20 cellular contexts compared by ENCODE assay signal in the genomic region with DNA sequence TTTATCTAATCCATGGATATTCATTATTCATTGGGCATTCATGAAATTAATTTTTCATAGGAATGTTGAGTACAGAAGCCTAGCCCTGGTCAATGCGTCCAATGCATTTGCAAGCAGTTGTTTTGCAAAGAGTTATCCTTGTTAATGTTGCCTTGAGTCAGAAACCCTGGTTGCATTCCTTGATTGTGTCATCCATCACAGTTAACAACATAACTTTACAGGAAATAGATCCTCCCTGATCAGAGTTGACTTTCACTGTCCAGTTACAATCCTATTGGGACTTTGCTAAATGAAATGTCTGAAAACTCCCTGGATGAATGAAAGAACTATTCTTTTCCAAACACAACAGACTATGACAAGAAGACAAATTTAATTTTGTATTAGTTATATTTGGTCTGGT.
A peak's percentile ranks its signal among the peaks of the same experiment; 100 is the strongest.
DNase-seq lines count a peak whose midpoint lies in the region; ATAC-seq and TF ChIP-seq lines count a peak whose summit lies in the region.
"Had no signal": no experiment of that assay in that cellular context is flagged by ENCODE, and none has a peak within 500 bp of the region (broad histone marks: within the 10 kb centered on the region; RNA-seq: fewer than 3 reads in every experiment).

No MANE protein-coding gene starts in this region.

- TF ChIP-seq EP300 in SK-N-SH (IDR thresholded peaks at IDR 0.05; ENCODE audit: borderline replicate concordance in 1 of 2, low read depth in 1 of 2, low read length in 1 of 2) (no peak), tibial nerve (IDR thresholded peaks at IDR 0.05) (no peak)

- peak; percentile 39 for DNase-seq in EL
- DNase-seq in SK-N-SH, result no peak
- DNase-seq in fibroblast of gingiva (ENCODE audit: low read depth), result peak; percentile 15
- peak; percentile 7 for DNase-seq in kidney tubule cell (ENCODE audit: low spot score)
- no peak for DNase-seq in OCI-M2 (lab: John Stamatoyannopoulos, UW; ENCODE audit: unreplicated experiment)
- DNase-seq in tibial nerve (ENCODE audit: low spot score in 2 of 2), result no peak
- DNase-seq: ACHN; CD8-positive, alpha-beta T cell; DMS79; GDM1; NCI-H1417 treated with DMSO at 0.1 percent for 48 hours; NCI-H1930; NCI-H2171; NCI-H446; NCI-H748 treated with DMSO at 0.1 percent for 48 hours had no signal

- H3K9me2 ChIP-seq in SK-N-SH, result no peaks in the 10 kb centered on the region

- H3K27me3 ChIP-seq in SK-N-SH (ENCODE audit: insufficient read depth) (no peaks in the 10 kb centered on the region), tibial nerve (no peaks in the 10 kb centered on the region)
- H3K27me3 ChIP-seq: BLaER1, SJSA1 had no signal

- H3K9ac ChIP-seq in SK-N-SH, result no peak overlapping the region
- H3K9ac ChIP-seq: BLaER1 had no signal

- no peak overlapping the region for H3K4me2 ChIP-seq in SK-N-SH
- H3K4me2 ChIP-seq: BLaER1 had no signal

- no peak for TF ChIP-seq CTCF in SK-N-SH (IDR thresholded peaks at IDR 0.05)
- no peak for TF ChIP-seq CTCF in tibial nerve (IDR thresholded peaks at IDR 0.05)

- no peaks in the 10 kb centered on the region for H4K20me1 ChIP-seq in SK-N-SH (ENCODE audit: insufficient read depth)
- H4K20me1 ChIP-seq: BLaER1 had no signal

- H2AFZ ChIP-seq in SK-N-SH (ENCODE audit: low read depth), result no peak overlapping the region

- ATAC-seq in HG03280 (IDR thresholded peaks at IDR 0.05; ENCODE audit: unreplicated experiment) (no peak), HG03175 (IDR thresholded peaks at IDR 0.05; ENCODE audit: unreplicated experiment) (no peak)
- ATAC-seq: CD8-positive, alpha-beta T cell had no signal

- no peak for TF ChIP-seq POLR2A in tibial nerve (IDR thresholded peaks at IDR 0.05)

- H3F3A ChIP-seq in SK-N-SH (replicated peaks; ENCODE audit: insufficient read depth), result no peaks in the 10 kb centered on the region

- no peaks in the 10 kb centered on the region; a peak in 1 of 4 replicates for H3K4me1 ChIP-seq in SK-N-SH (ENCODE audit: control insufficient read depth in 1 of 2, insufficient read depth in 2 of 2, low read depth in 1 of 2, low read length in 1 of 2)
- H3K4me1 ChIP-seq in tibial nerve, result no peaks in the 10 kb centered on the region
- H3K4me1 ChIP-seq: BLaER1, SJSA1 had no signal

- H3K27ac ChIP-seq in SK-N-SH (ENCODE audit: low read depth in 2 of 2, low read length in 1 of 2), result no peak overlapping the region
- no peak overlapping the region for H3K27ac ChIP-seq in tibial nerve
- H3K27ac ChIP-seq: BLaER1, HL-60, SJSA1 had no signal

- H3K4me3 ChIP-seq in SK-N-SH (ENCODE audit: low read depth in 2 of 2, low read length in 1 of 2) (no peak overlapping the region), tibial nerve (no peak overlapping the region)
- H3K4me3 ChIP-seq: BLaER1, SJSA1 had no signal

- 79% methylated on average over 1 of the region's 1 CpG for WGBS in SK-N-SH (ENCODE audit: low lambda C conversion rate)
- WGBS in tibial nerve, 2 donors, result 88 to 91% methylated on average over 1 of the region's 1 CpG

- POLR2A ChIA-PET in SK-N-SH (lab: Yijun Ruan, JAX), result no interaction called here

- CTCF ChIA-PET in SK-N-SH (lab: Yijun Ruan, JAX), result no interaction called here

- H3K9me3 ChIP-seq in SK-N-SH (no peaks in the 10 kb centered on the region), tibial nerve (no peaks in the 10 kb centered on the region)
- H3K9me3 ChIP-seq: BLaER1, SJSA1 had no signal

- H3K79me2 ChIP-seq in SK-N-SH (ENCODE audit: insufficient read depth), result no peaks in the 10 kb centered on the region

- no peak for TF ChIP-seq RAD21 in SK-N-SH (IDR thresholded peaks at IDR 0.05; ENCODE audit: low read length)

- no peaks in the 10 kb centered on the region for H3K36me3 ChIP-seq in SK-N-SH (replicated peaks in 1 of 2; ENCODE audit: control insufficient read depth in 1 of 2, insufficient read depth in 2 of 2, low read length in 1 of 2)
- no peaks in the 10 kb centered on the region for H3K36me3 ChIP-seq in tibial nerve
- H3K36me3 ChIP-seq: BLaER1, SJSA1 had no signal

TF ChIP-seq in SK-N-SH, 30 proteins besides CTCF, POLR2A, EP300 and RAD21:
- TF ChIP-seq ELF1 (IDR thresholded peaks at IDR 0.05) (no peak), FOXJ3 (CRISPR knock-in tag; IDR thresholded peaks at IDR 0.05) (no peak)
- TF ChIP-seq, protein P1, sequence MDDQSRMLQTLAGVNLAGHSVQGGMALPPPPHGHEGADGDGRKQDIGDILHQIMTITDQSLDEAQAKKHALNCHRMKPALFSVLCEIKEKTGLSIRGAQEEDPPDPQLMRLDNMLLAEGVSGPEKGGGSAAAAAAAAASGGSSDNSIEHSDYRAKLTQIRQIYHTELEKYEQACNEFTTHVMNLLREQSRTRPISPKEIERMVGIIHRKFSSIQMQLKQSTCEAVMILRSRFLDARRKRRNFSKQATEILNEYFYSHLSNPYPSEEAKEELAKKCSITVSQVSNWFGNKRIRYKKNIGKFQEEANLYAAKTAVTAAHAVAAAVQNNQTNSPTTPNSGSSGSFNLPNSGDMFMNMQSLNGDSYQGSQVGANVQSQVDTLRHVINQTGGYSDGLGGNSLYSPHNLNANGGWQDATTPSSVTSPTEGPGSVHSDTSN (IDR thresholded peaks at IDR 0.05), result peak; percentile 34; the same call in 1 of the 2 replicates

Comparison
In these comparisons a context has a peak if more than half of its experiments do, and no peak if none do; other contexts are left out.
1. DNase-seq: peak in EL (single experiment), fibroblast of gingiva (single experiment) and kidney tubule cell (single experiment); none in SK-N-SH (single experiment), OCI-M2 (single experiment) and tibial nerve (0 of 2).